ENCODE assay signal across 10 cellular contexts in the genomic region with DNA sequence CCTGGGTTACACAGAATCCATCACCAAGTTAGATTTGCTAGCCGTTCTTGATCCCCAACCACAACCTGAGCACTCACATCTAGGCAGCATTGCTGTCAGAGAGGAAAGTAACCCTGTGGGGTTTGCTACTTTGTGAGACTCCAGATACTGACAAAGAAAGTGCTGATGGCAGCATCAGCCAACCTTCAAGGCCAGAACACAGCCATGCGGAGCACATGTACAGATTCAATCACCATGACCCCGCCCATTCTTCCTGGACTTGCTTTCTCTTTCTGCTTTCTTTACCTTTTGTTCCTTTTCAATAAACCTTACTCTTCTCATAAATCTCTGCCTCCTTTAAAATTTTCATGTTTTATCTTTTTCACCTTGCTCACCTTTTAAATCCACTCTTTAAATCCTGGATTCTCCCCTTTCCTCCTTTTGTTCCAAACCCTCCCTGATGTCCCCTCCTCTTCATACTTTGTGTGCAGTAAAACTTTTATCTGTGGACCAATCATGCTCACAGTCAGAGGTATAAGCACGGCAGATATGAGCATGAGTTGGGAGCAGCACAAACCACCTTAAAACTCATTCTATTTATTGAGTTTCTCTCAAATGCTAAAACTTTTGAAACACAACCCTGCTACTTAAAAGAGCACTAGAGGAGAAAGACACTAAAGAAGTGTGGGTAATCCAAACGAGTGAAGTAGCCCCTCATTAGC. TPM values are rescaled to one million over a fixed set of nuclear protein-coding genes. Genes with fewer than 3 reads are reported as not detected.
DNase-seq lines count a peak whose midpoint lies in the region; ATAC-seq and TF ChIP-seq lines count a peak whose summit lies in the region.
"Had no signal": no experiment of that assay in that cellular context is flagged by ENCODE, and none has a peak within 500 bp of the region (broad histone marks: within the 10 kb centered on the region; RNA-seq: fewer than 3 reads in every experiment).

No MANE protein-coding gene starts in this region.

- H3K36me3 Mint-ChIP-seq in CD4-positive, alpha-beta memory T cell = peaks cover 10 to 20% of the 10 kb centered on the region in 2 donors
- H3K36me3 Mint-ChIP-seq in T-helper 17 cell (ENCODE audit: low read depth) (no peaks in the 10 kb centered on the region), chondrocyte (ENCODE audit: low read depth) (peaks cover 11% of the 10 kb centered on the region)

- 82 to 93% methylated on average over 5 of the region's 5 CpGs for WGBS in body of pancreas, 2 donors

- H3K9me3 Mint-ChIP-seq in CD4-positive, alpha-beta memory T cell = no peaks in the 10 kb centered on the region
- no peaks in the 10 kb centered on the region for H3K9me3 Mint-ChIP-seq in chondrocyte (ENCODE audit: low read depth)
- H3K9me3 Mint-ChIP-seq: CD8-positive, alpha-beta T cell had no signal

- intact Hi-C loops in CD4-positive, alpha-beta memory T cell (cut with micrococcal nuclease) = loop anchor here (1.0 to 10.0 kb wide), 2 partner anchors 33 to 224 kb away; a partner anchor contains a TSS
- intact Hi-C loops in body of pancreas (cut with DNase I) = no loop called here

- TF ChIP-seq POLR2A in body of pancreas (IDR thresholded peaks at IDR 0.05) = no peak

- no peak overlapping the region for H3K4me3 ChIP-seq in CD4-positive, alpha-beta memory T cell (ENCODE audit: low read length in 2 of 2)
- H3K4me3 ChIP-seq in skin epidermis (no peak overlapping the region), body of pancreas (no peak overlapping the region)

- H3K4me1 ChIP-seq in CD4-positive, alpha-beta memory T cell (ENCODE audit: insufficient read depth, low read length) = peaks cover 38% of the 10 kb centered on the region
- H3K4me1 ChIP-seq in body of pancreas = peaks cover 10% of the 10 kb centered on the region

- POLR2A ChIA-PET in CD4-positive, alpha-beta memory T cell (lab: Charles Lee; ENCODE audit: partially characterized antibody) = interaction anchor here (0.6 to 1.2 kb wide), 2 partner anchors 77 to 91 kb away, joined by 3 to 4 read pairs; a partner anchor contains a TSS

- H3K27me3 ChIP-seq in CD4-positive, alpha-beta memory T cell (ENCODE audit: insufficient read depth, low read length) = no peaks in the 10 kb centered on the region
- no peaks in the 10 kb centered on the region for H3K27me3 ChIP-seq in body of pancreas

- H3K27me3 Mint-ChIP-seq in CD4-positive, alpha-beta memory T cell = no peaks in the 10 kb centered on the region
- H3K27me3 Mint-ChIP-seq in T-helper 17 cell (no peaks in the 10 kb centered on the region), chondrocyte (ENCODE audit: low read depth) (no peaks in the 10 kb centered on the region)

- peak in 4 of 5 donors; percentile 27 to 42 (median 29) for DNase-seq in CD4-positive, alpha-beta memory T cell
- DNase-seq in T-helper 17 cell (no peak), chondrocyte (ENCODE audit: low spot score) (no peak), D341Med (ENCODE audit: low spot score) (no peak), T1000 (lab: John Stamatoyannopoulos, UW) (no peak), body of pancreas (no peak)
- DNase-seq: CD8-positive, alpha-beta T cell; left cardiac atrium had no signal

- H3K36me3 ChIP-seq in CD4-positive, alpha-beta memory T cell (ENCODE audit: insufficient read depth, low read length) = no peaks in the 10 kb centered on the region
- peaks cover 0 to 4% of the 10 kb centered on the region in 2 donors for H3K36me3 ChIP-seq in body of pancreas (replicated peaks in 1 of 2; ENCODE audit: insufficient read depth in 1 of 2, low read depth in 2 of 2)

- H3K4me3 Mint-ChIP-seq in CD4-positive, alpha-beta memory T cell = peak overlapping the region; percentile 65 to 94 (median 84)
- H3K4me3 Mint-ChIP-seq in T-helper 17 cell (peak overlapping the region; percentile 85), chondrocyte (ENCODE audit: unreplicated experiment) (no peak overlapping the region)
- H3K4me3 Mint-ChIP-seq: CD8-positive, alpha-beta T cell had no signal

- TF ChIP-seq CTCF in chondrocyte (IDR thresholded peaks at IDR 0.05) = no peak
- TF ChIP-seq CTCF in body of pancreas (IDR thresholded peaks at IDR 0.05) = no peak

- CTCF ChIA-PET in CD4-positive, alpha-beta memory T cell (lab: Charles Lee; ENCODE audit: partially characterized antibody) = interaction anchor here (0.7 to 4.5 kb wide), 6 partner anchors 11 to 119 kb away, joined by 3 to 33 read pairs (median 4); no protein-coding TSS in a partner anchor

- H3K9me3 ChIP-seq in CD4-positive, alpha-beta memory T cell (ENCODE audit: control insufficient read depth in 1 of 2, low read length in 2 of 2) = no peaks in the 10 kb centered on the region
- no peaks in the 10 kb centered on the region for H3K9me3 ChIP-seq in T-helper 17 cell (ENCODE audit: control insufficient read depth, low read length, poor library complexity, severe bottlenecking)
- H3K9me3 ChIP-seq in body of pancreas = no peaks in the 10 kb centered on the region

- H3K4me1 Mint-ChIP-seq in CD4-positive, alpha-beta memory T cell = peaks cover 14 to 47% (median 23%) of the 10 kb centered on the region in 4 donors
- H3K4me1 Mint-ChIP-seq in T-helper 17 cell (peaks cover 19% of the 10 kb centered on the region), chondrocyte (ENCODE audit: low read depth) (peaks cover 65% of the 10 kb centered on the region)

- H3K27ac Mint-ChIP-seq in CD4-positive, alpha-beta memory T cell = peak overlapping the region; percentile 64 to 95 (median 94)
- H3K27ac Mint-ChIP-seq in T-helper 17 cell (peak overlapping the region; percentile 91), chondrocyte (ENCODE audit: unreplicated experiment) (peak overlapping the region; percentile 97)

- H3K27ac ChIP-seq in CD4-positive, alpha-beta memory T cell (ENCODE audit: low read depth, low read length) = peak overlapping the region; percentile 18
- H3K27ac ChIP-seq in skin epidermis (peak overlapping the region in 19 of 21 experiments; percentile 0 to 82 (median 65)), body of pancreas (no peak overlapping the region)

- ATAC-seq in T-helper 17 cell (peak; percentile 79), HG03460 (IDR thresholded peaks at IDR 0.05; ENCODE audit: unreplicated experiment) (no peak), body of pancreas (no peak)
- ATAC-seq: CD8-positive, alpha-beta T cell had no signal

RNA-seq across cellular contexts. Expression of a gene that starts 21.9 kb away (rescaled TPM):
- 10 to 100 TPM; 42.1 to 48.2 TPM for total RNA-seq in CD4-positive, alpha-beta memory T cell
- polyA plus RNA-seq in CD4-positive, alpha-beta memory T cell = 10 to 100 TPM; 45.1 to 62.7 TPM
- total RNA-seq in T-helper 17 cell (10 to 100 TPM; 51.6 to 57.8 TPM), chondrocyte (77.2 to 81.3 TPM (median 80.9 TPM) in 3 replicates), body of pancreas (10 to 100 TPM; 17.8 to 20.2 TPM)

Comparison
In these comparisons a context has a peak if more than half of its experiments do, and no peak if none do; other contexts are left out.
1. DNase-seq: peak in CD4-positive, alpha-beta memory T cell (4 of 5); none in T-helper 17 cell (0 of 3), chondrocyte (single experiment), D341Med (single experiment), T1000 (single experiment) and body of pancreas (0 of 4).
2. H3K27ac ChIP-seq: peak in CD4-positive, alpha-beta memory T cell (single experiment) and skin epidermis (19 of 21); none in body of pancreas (0 of 4).
3. Peak in every context shown above with its lines, with median percentiles within 50 percentile points of each other: H3K27ac Mint-ChIP-seq.